ENCODE assay signal across 8 cellular contexts in the genomic region with DNA sequence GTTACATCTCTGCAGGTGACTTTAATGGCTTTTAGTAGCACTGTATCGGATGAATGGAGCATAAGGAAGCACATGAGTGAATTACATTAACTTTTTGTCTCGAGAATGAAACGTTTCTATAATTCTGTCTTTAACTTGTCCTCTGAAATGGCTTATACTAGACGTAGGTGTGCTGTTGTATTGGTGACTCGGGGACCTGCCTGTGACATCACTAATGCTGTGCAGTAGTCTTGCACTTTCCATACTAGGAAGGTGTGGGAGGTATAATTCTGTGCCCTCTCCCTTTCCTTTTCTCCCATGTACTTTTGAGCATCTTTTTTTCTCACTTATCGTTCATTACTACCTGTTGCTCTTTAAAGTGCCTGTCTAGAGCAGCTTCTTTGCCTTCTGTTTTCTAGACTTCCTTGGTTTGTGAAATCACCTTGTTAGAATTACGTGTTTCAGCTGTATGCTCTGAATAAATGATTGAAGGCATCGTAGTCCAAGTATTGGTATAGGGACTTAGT. TPM values are rescaled to one million over a fixed set of nuclear protein-coding genes. Genes with fewer than 3 reads are reported as not detected.
DNase-seq lines count a peak whose midpoint lies in the region; ATAC-seq and TF ChIP-seq lines count a peak whose summit lies in the region.

No MANE protein-coding gene starts in this region.

- H3K9me2 ChIP-seq in OCI-LY1 (ENCODE audit: low read depth, low read length) = no peaks in the 10 kb centered on the region

- peak overlapping the region; percentile 74 for H3K4me2 ChIP-seq in OCI-LY1 (ENCODE audit: low read length)

- ATAC-seq in GM19455 (IDR thresholded peaks at IDR 0.05; ENCODE audit: unreplicated experiment) (peak; percentile 30), GM19463 (IDR thresholded peaks at IDR 0.05; ENCODE audit: unreplicated experiment) (no peak)

- CTCF ChIA-PET in AG04449 (lab: Yijun Ruan, JAX) = interaction anchor here (0.7 to 1.4 kb wide), 3 partner anchors 12 to 79 kb away, joined by 3 read pairs; no protein-coding TSS in a partner anchor

- no peaks in the 10 kb centered on the region; the same call in 1 of the 2 replicates for H3F3A ChIP-seq in OCI-LY1 (ENCODE audit: insufficient read depth, low read length)

- H3K79me2 ChIP-seq in OCI-LY1 (ENCODE audit: insufficient read depth, low read length) = peaks cover 35% of the 10 kb centered on the region; the same call in 1 of the 2 replicates

- no peak for TF ChIP-seq CTCF in AG04449 (IDR thresholded peaks at IDR 0.05; ENCODE audit: insufficient read depth, low read length, missing control alignments)
- no peak for TF ChIP-seq CTCF in OCI-LY1 (IDR thresholded peaks at IDR 0.05; ENCODE audit: low read length)
- TF ChIP-seq CTCF in coronary artery (IDR thresholded peaks at IDR 0.05) = no peak
- TF ChIP-seq CTCF in nephron (IDR thresholded peaks at IDR 0.05; ENCODE audit: unreplicated experiment in 3 of 3) = no peak

- no peaks in the 10 kb centered on the region for H3K9me3 ChIP-seq in OCI-LY1 (ENCODE audit: low read length)

- no peaks in the 10 kb centered on the region for H4K20me1 ChIP-seq in OCI-LY1 (ENCODE audit: insufficient read depth, low read length)

- POLR2A ChIA-PET in AG04449 (lab: Yijun Ruan, JAX) = no interaction called here

- H3K27me3 Mint-ChIP-seq in nephron (ENCODE audit: low read depth) = no peaks in the 10 kb centered on the region

- H3K36me3 ChIP-seq in OCI-LY1 (ENCODE audit: insufficient read depth, low read length) = 0 out of 2 replicates have a peak, but pooled peaks cover 5% of the 10 kb centered on the region

- DNase-seq in AG04449 (ENCODE audit: low read depth, low spot score) (no peak), coronary artery (ENCODE audit: low spot score) (no peak), cerebellum (ENCODE audit: low spot score) (no peak), epidermal melanocyte (ENCODE audit: insufficient read length, low spot score) (no peak)

- H3K27ac ChIP-seq in OCI-LY1 (ENCODE audit: low read depth, low read length, poor library complexity, severe bottlenecking) = peak overlapping the region; percentile 2
- no peak overlapping the region for H3K27ac ChIP-seq in coronary artery

- peak overlapping the region; percentile 90 for H3K4me3 ChIP-seq in AG04449 (ENCODE audit: low read depth, low read length)
- H3K4me3 ChIP-seq in OCI-LY1 (ENCODE audit: low read depth, low read length, poor library complexity, severe bottlenecking) = peak overlapping the region; percentile 91
- peak overlapping the region; percentile 96 for H3K4me3 ChIP-seq in coronary artery

- peaks cover 39% of the 10 kb centered on the region for H3K4me1 Mint-ChIP-seq in nephron

- peak overlapping the region; percentile 95 to 97 (median 97) for H3K27ac Mint-ChIP-seq in nephron

- no peaks in the 10 kb centered on the region for H3K27me3 ChIP-seq in OCI-LY1 (ENCODE audit: insufficient read depth, low read length)

- H3K9me3 Mint-ChIP-seq in nephron = no peaks in the 10 kb centered on the region

- peak overlapping the region; percentile 95 to 100 (median 98) for H3K4me3 Mint-ChIP-seq in nephron

- H3K4me1 ChIP-seq in OCI-LY1 (ENCODE audit: insufficient read depth, low read length, severe bottlenecking) = peaks cover 42% of the 10 kb centered on the region

- H3K9ac ChIP-seq in OCI-LY1 (ENCODE audit: low read length) = peak overlapping the region; percentile 90

- H2AFZ ChIP-seq in OCI-LY1 (ENCODE audit: low read length) = no peak overlapping the region

- H3K36me3 Mint-ChIP-seq in nephron (ENCODE audit: low read depth) = peaks cover 16% of the 10 kb centered on the region

RNA-seq across cellular contexts. Expression of gene NEDD1, which starts 1.2 kb away (rescaled TPM):
- 22.2 TPM for total RNA-seq in cerebellum
